In the genomic region with DNA sequence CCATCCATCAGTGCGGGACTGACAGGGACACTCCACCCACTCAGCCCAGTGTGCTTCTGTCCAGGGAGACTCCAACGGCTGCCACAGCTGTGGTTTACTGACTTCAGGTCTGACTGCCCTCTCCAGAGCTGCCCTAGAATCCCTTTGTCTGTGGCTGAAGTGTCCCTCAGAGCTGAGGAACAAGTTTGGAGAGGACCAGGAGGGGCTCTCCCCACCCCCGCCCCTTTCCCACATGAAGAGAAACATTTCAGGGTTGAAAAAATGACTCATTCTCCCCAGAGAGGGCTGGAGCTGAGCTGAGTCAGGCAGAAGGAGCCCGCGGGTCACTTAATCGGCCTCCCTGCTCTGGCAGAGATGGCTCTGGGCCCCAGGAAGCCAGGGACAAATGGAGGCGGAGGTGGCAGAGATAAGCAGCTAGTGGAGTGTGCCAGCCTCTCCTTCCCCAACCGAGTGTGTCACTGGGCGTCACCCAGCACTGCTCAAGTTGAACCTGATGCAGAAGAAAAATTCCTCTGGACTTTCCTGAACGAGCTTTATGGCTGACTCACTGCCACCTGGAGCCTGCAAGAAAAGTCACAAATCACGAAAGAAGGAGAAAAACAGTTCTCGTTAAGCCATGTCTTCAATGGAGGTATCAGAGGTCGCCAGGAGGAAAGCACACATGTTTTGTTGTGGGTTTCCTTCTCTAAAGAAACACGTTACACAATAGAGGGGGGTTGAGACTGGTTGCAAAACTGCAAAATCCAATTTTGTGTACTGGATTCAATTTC, we compare ENCODE assay signal across 1 cellular context.
TF ChIP-seq lines count a peak whose summit lies in the region.

No MANE protein-coding gene starts in this region.

TF ChIP-seq in K562, 482 proteins besides CTCF, POLR2A, EP300 and RAD21 (continued from another document and continues in another):
- TF ChIP-seq, protein P1, sequence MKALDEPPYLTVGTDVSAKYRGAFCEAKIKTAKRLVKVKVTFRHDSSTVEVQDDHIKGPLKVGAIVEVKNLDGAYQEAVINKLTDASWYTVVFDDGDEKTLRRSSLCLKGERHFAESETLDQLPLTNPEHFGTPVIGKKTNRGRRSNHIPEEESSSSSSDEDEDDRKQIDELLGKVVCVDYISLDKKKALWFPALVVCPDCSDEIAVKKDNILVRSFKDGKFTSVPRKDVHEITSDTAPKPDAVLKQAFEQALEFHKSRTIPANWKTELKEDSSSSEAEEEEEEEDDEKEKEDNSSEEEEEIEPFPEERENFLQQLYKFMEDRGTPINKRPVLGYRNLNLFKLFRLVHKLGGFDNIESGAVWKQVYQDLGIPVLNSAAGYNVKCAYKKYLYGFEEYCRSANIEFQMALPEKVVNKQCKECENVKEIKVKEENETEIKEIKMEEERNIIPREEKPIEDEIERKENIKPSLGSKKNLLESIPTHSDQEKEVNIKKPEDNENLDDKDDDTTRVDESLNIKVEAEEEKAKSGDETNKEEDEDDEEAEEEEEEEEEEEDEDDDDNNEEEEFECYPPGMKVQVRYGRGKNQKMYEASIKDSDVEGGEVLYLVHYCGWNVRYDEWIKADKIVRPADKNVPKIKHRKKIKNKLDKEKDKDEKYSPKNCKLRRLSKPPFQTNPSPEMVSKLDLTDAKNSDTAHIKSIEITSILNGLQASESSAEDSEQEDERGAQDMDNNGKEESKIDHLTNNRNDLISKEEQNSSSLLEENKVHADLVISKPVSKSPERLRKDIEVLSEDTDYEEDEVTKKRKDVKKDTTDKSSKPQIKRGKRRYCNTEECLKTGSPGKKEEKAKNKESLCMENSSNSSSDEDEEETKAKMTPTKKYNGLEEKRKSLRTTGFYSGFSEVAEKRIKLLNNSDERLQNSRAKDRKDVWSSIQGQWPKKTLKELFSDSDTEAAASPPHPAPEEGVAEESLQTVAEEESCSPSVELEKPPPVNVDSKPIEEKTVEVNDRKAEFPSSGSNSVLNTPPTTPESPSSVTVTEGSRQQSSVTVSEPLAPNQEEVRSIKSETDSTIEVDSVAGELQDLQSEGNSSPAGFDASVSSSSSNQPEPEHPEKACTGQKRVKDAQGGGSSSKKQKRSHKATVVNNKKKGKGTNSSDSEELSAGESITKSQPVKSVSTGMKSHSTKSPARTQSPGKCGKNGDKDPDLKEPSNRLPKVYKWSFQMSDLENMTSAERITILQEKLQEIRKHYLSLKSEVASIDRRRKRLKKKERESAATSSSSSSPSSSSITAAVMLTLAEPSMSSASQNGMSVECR (CRISPR knock-in tag; IDR thresholded peaks at IDR 0.05): no peak
- TF ChIP-seq ZNF589 (CRISPR knock-in tag; IDR thresholded peaks at IDR 0.05; ENCODE audit: low read depth): no peak
- TF ChIP-seq CBFA2T2 (conservative IDR thresholded peaks at IDR 0.05): peak; percentile 46; the same call in 1 of the 2 replicates
- peak; percentile 43; the same call in 1 of the 2 replicates for TF ChIP-seq NFE2 (IDR thresholded peaks at IDR 0.05; ENCODE audit: low read depth)
- TF ChIP-seq, protein P2, sequence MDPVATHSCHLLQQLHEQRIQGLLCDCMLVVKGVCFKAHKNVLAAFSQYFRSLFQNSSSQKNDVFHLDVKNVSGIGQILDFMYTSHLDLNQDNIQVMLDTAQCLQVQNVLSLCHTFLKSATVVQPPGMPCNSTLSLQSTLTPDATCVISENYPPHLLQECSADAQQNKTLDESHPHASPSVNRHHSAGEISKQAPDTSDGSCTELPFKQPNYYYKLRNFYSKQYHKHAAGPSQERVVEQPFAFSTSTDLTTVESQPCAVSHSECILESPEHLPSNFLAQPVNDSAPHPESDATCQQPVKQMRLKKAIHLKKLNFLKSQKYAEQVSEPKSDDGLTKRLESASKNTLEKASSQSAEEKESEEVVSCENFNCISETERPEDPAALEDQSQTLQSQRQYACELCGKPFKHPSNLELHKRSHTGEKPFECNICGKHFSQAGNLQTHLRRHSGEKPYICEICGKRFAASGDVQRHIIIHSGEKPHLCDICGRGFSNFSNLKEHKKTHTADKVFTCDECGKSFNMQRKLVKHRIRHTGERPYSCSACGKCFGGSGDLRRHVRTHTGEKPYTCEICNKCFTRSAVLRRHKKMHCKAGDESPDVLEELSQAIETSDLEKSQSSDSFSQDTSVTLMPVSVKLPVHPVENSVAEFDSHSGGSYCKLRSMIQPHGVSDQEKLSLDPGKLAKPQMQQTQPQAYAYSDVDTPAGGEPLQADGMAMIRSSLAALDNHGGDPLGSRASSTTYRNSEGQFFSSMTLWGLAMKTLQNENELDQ (CRISPR knock-in tag; IDR thresholded peaks at IDR 0.05; ENCODE audit: borderline replicate concordance): no peak
- TF ChIP-seq, protein P3, sequence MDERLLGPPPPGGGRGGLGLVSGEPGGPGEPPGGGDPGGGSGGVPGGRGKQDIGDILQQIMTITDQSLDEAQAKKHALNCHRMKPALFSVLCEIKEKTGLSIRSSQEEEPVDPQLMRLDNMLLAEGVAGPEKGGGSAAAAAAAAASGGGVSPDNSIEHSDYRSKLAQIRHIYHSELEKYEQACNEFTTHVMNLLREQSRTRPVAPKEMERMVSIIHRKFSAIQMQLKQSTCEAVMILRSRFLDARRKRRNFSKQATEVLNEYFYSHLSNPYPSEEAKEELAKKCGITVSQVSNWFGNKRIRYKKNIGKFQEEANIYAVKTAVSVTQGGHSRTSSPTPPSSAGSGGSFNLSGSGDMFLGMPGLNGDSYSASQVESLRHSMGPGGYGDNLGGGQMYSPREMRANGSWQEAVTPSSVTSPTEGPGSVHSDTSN (CRISPR knock-in tag; IDR thresholded peaks at IDR 0.05; ENCODE audit: low read depth): peak; percentile 19; the same call in 1 of the 2 replicates
- TF ChIP-seq, protein P3 (tag; conservative IDR thresholded peaks at IDR 0.05; ENCODE audit: low read depth): peak; percentile 85
- TF ChIP-seq ARID1B (IDR thresholded peaks at IDR 0.05): peak; percentile 79
- TF ChIP-seq SIN3B (IDR thresholded peaks at IDR 0.05; ENCODE audit: low read depth): no peak
- TF ChIP-seq, protein P4, sequence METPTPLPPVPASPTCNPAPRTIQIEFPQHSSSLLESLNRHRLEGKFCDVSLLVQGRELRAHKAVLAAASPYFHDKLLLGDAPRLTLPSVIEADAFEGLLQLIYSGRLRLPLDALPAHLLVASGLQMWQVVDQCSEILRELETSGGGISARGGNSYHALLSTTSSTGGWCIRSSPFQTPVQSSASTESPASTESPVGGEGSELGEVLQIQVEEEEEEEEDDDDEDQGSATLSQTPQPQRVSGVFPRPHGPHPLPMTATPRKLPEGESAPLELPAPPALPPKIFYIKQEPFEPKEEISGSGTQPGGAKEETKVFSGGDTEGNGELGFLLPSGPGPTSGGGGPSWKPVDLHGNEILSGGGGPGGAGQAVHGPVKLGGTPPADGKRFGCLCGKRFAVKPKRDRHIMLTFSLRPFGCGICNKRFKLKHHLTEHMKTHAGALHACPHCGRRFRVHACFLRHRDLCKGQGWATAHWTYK (CRISPR knock-in tag; IDR thresholded peaks at IDR 0.05): no peak
- no peak for TF ChIP-seq RBM14 (IDR thresholded peaks at IDR 0.05; ENCODE audit: borderline replicate concordance, insufficient read depth, low read depth, low read length)
- TF ChIP-seq, protein P5, sequence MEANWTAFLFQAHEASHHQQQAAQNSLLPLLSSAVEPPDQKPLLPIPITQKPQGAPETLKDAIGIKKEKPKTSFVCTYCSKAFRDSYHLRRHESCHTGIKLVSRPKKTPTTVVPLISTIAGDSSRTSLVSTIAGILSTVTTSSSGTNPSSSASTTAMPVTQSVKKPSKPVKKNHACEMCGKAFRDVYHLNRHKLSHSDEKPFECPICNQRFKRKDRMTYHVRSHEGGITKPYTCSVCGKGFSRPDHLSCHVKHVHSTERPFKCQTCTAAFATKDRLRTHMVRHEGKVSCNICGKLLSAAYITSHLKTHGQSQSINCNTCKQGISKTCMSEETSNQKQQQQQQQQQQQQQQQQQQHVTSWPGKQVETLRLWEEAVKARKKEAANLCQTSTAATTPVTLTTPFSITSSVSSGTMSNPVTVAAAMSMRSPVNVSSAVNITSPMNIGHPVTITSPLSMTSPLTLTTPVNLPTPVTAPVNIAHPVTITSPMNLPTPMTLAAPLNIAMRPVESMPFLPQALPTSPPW (CRISPR knock-in tag; IDR thresholded peaks at IDR 0.05): peak; percentile 81
- TF ChIP-seq ZNF384 (IDR thresholded peaks at IDR 0.05; ENCODE audit: low read depth, low read length): peak; percentile 22; the same call in 1 of the 2 replicates
- no peak for TF ChIP-seq KAT8 (IDR thresholded peaks at IDR 0.05; ENCODE audit: low read depth)
- peak; percentile 86 for TF ChIP-seq EGR1 (conservative IDR thresholded peaks at IDR 0.05)
- peak; percentile 36; the same call in 1 of the 2 replicates for TF ChIP-seq MAFK (IDR thresholded peaks at IDR 0.05; ENCODE audit: low read length)
- no peak for TF ChIP-seq SRSF3 (IDR thresholded peaks at IDR 0.05; ENCODE audit: insufficient read depth, low read length)
- TF ChIP-seq, protein P6, sequence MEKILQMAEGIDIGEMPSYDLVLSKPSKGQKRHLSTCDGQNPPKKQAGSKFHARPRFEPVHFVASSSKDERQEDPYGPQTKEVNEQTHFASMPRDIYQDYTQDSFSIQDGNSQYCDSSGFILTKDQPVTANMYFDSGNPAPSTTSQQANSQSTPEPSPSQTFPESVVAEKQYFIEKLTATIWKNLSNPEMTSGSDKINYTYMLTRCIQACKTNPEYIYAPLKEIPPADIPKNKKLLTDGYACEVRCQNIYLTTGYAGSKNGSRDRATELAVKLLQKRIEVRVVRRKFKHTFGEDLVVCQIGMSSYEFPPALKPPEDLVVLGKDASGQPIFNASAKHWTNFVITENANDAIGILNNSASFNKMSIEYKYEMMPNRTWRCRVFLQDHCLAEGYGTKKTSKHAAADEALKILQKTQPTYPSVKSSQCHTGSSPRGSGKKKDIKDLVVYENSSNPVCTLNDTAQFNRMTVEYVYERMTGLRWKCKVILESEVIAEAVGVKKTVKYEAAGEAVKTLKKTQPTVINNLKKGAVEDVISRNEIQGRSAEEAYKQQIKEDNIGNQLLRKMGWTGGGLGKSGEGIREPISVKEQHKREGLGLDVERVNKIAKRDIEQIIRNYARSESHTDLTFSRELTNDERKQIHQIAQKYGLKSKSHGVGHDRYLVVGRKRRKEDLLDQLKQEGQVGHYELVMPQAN (IDR thresholded peaks at IDR 0.05; ENCODE audit: borderline replicate concordance): no peak
- TF ChIP-seq GTF2A2 (tag; IDR thresholded peaks at IDR 0.05): no peak
- TF ChIP-seq, protein P7, sequence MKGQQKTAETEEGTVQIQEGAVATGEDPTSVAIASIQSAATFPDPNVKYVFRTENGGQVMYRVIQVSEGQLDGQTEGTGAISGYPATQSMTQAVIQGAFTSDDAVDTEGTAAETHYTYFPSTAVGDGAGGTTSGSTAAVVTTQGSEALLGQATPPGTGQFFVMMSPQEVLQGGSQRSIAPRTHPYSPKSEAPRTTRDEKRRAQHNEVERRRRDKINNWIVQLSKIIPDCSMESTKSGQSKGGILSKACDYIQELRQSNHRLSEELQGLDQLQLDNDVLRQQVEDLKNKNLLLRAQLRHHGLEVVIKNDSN (CRISPR knock-in tag; IDR thresholded peaks at IDR 0.05): no peak
- peak; percentile 91 for TF ChIP-seq JUND (IDR thresholded peaks at IDR 0.05; ENCODE audit: borderline replicate concordance, low read depth, low read length)
- TF ChIP-seq JUND (tag; IDR thresholded peaks at IDR 0.05; ENCODE audit: borderline replicate concordance, low read depth, low read length): peak; percentile 84; the same call in 2 of the 3 replicates
- TF ChIP-seq MTA3 (IDR thresholded peaks at IDR 0.05; ENCODE audit: borderline replicate concordance): peak; percentile 41; the same call in 1 of the 2 replicates
- TF ChIP-seq ZNF253 (CRISPR knock-in tag; conservative IDR thresholded peaks at IDR 0.05): 0 out of 2 replicates have a peak, but pooled peaks have one; percentile 40
- TF ChIP-seq MYC (IDR thresholded peaks at IDR 0.05; ENCODE audit: low read depth, low read length): no peak
- TF ChIP-seq MYC (CRISPR knock-in tag; IDR thresholded peaks at IDR 0.05; ENCODE audit: borderline replicate concordance, low read depth): no peak
- peak; percentile 72 for TF ChIP-seq CBFA2T3 (IDR thresholded peaks at IDR 0.05)
- TF ChIP-seq ZNF584 (CRISPR knock-in tag; IDR thresholded peaks at IDR 0.05; ENCODE audit: low read depth): no peak
- no peak for TF ChIP-seq KLF10 (CRISPR knock-in tag; IDR thresholded peaks at IDR 0.05)
- no peak for TF ChIP-seq SREBF2 (CRISPR knock-in tag; IDR thresholded peaks at IDR 0.05)
- peak in 1 of 2 experiments; percentile 18; a peak in 1 of 4 replicates for TF ChIP-seq NRF1 (conservative IDR thresholded peaks at IDR 0.05 in 1 of 2, IDR thresholded peaks at IDR 0.05 in 1 of 2)
- TF ChIP-seq, protein P8, sequence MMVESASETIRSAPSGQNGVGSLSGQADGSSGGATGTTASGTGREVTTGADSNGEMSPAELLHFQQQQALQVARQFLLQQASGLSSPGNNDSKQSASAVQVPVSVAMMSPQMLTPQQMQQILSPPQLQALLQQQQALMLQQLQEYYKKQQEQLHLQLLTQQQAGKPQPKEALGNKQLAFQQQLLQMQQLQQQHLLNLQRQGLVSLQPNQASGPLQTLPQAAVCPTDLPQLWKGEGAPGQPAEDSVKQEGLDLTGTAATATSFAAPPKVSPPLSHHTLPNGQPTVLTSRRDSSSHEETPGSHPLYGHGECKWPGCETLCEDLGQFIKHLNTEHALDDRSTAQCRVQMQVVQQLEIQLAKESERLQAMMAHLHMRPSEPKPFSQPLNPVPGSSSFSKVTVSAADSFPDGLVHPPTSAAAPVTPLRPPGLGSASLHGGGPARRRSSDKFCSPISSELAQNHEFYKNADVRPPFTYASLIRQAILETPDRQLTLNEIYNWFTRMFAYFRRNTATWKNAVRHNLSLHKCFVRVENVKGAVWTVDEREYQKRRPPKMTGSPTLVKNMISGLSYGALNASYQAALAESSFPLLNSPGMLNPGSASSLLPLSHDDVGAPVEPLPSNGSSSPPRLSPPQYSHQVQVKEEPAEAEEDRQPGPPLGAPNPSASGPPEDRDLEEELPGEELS (CRISPR knock-in tag; IDR thresholded peaks at IDR 0.05; ENCODE audit: borderline replicate concordance): no peak
- 0 out of 2 replicates have a peak, but pooled peaks have one; percentile 35 for TF ChIP-seq RB1 (IDR thresholded peaks at IDR 0.05; ENCODE audit: low read depth)
- no peak for TF ChIP-seq RBM34 (IDR thresholded peaks at IDR 0.05; ENCODE audit: borderline replicate concordance, insufficient read depth, low read length)
- peak; percentile 18 to 42; a peak in 1 of 4 replicates for TF ChIP-seq MAZ (CRISPR knock-in tag; conservative IDR thresholded peaks at IDR 0.05 in 1 of 2, IDR thresholded peaks at IDR 0.05 in 1 of 2)
- TF ChIP-seq, protein P9, sequence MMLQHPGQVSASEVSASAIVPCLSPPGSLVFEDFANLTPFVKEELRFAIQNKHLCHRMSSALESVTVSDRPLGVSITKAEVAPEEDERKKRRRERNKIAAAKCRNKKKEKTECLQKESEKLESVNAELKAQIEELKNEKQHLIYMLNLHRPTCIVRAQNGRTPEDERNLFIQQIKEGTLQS (IDR thresholded peaks at IDR 0.05): peak; percentile 91
- TF ChIP-seq, protein P9 (CRISPR knock-in tag; conservative IDR thresholded peaks at IDR 0.05): no peak
- TF ChIP-seq HDAC1 (IDR thresholded peaks at IDR 0.05): 0 out of 4 replicates have a peak, but pooled peaks of 1 of the 2 experiments have one; percentile 30
- no peak for TF ChIP-seq JUNB (CRISPR knock-in tag; conservative IDR thresholded peaks at IDR 0.05)
